Comparison of ENCODE assay signal across 17 cellular contexts in genomic region chr1:52152976-52153375, GRCh38.
"Had no signal": no experiment of that assay in that cellular context is flagged by ENCODE, and none has a peak within 500 bp of the region (broad histone marks: within the 10 kb centered on the region; RNA-seq: fewer than 3 reads in every experiment).

No MANE protein-coding gene starts in this region.

- DNase-seq: activated CD4-positive, alpha-beta T cell treated with anti-CD3 and anti-CD28 coated beads, Interleukin-2, amount 50 U/mL, for 4 hours; activated gamma-delta T cell treated with Interleukin-2 at 50 U/mL for 16 hours; caudate nucleus; dorsolateral prefrontal cortex; foreskin keratinocyte; kidney glomerular epithelial cell; left ventricle myocardium inferior; occipital lobe; retina; stimulated activated CD4-positive, alpha-beta T cell treated with anti-CD3 and anti-CD28 coated beads, Interleukin-12 subunit alpha, Interleukin-12 subunit beta, amount 100 ng/mL, for 4 hours; stimulated activated CD4-positive, alpha-beta T cell treated with anti-CD3 and anti-CD28 coated beads, Interleukin-1b, Interleukin-23, amount 100 ng/mL, for 48 hours; stimulated activated naive CD8-positive, alpha-beta T cell treated with anti-CD3 and anti-CD28 coated beads, Interleukin-15, Interleukin-2, amounts not matched to agents 100 U/mL and 50 U/mL, for 24 hours; tibial artery; WERI-Rb-1 had no signal

- H3K36me3 ChIP-seq: left ventricle myocardium inferior, tibial artery, WERI-Rb-1 had no signal

- H3K4me3 Mint-ChIP-seq: activated naive CD8-positive, alpha-beta T cell; activated T-helper 1 cell treated with anti-CD3 and anti-CD28 coated beads, Interleukin-12 subunit alpha, Interleukin-12 subunit beta, Interleukin-2, Interleukin-4 antibody, amounts not matched to agents 30 ng/mL and 10 ng/mL and 1 ng/mL, durations not matched to agents 14 hours and 24 hours and 36 hours had no signal

- H3K36me3 Mint-ChIP-seq: activated naive CD8-positive, alpha-beta T cell had no signal

- H3K9me3 ChIP-seq: left ventricle myocardium inferior, tibial artery had no signal

- H3K27ac ChIP-seq: epithelial cell of prostate, foreskin keratinocyte, left ventricle myocardium inferior, tibial artery, WERI-Rb-1 had no signal

- H3K27me3 Mint-ChIP-seq: activated naive CD8-positive, alpha-beta T cell had no signal

- H3K9me3 Mint-ChIP-seq: activated T-helper 1 cell treated with anti-CD3 and anti-CD28 coated beads, Interleukin-12 subunit alpha, Interleukin-12 subunit beta, Interleukin-2, Interleukin-4 antibody, amounts not matched to agents 30 ng/mL and 10 ng/mL and 1 ng/mL, durations not matched to agents 14 hours and 24 hours and 36 hours had no signal

- H3K27me3 ChIP-seq: dorsolateral prefrontal cortex, foreskin keratinocyte, tibial artery had no signal

- H3K27ac Mint-ChIP-seq: activated naive CD8-positive, alpha-beta T cell; activated T-helper 1 cell treated with anti-CD3 and anti-CD28 coated beads, Interleukin-12 subunit alpha, Interleukin-12 subunit beta, Interleukin-2, Interleukin-4 antibody, amounts not matched to agents 30 ng/mL and 10 ng/mL and 1 ng/mL, durations not matched to agents 14 hours and 24 hours and 36 hours had no signal

- ATAC-seq: foreskin keratinocyte; stimulated activated naive CD8-positive, alpha-beta T cell treated with anti-CD3 and anti-CD28 coated beads, Interleukin-15, Interleukin-2, amounts not matched to agents 100 U/mL and 50 U/mL, for 24 hours had no signal

- H3K4me3 ChIP-seq: dorsolateral prefrontal cortex, left ventricle myocardium inferior, tibial artery had no signal

- H3K4me1 ChIP-seq: foreskin keratinocyte had no signal
